ENCODE assay signal across 2 cellular contexts in genomic region chr1:87155648-87156047, GRCh38.
TF ChIP-seq lines count a peak whose summit lies in the region.

No MANE protein-coding gene starts in this region.

TF ChIP-seq in SK-N-SH, 30 proteins besides CTCF, POLR2A, EP300 and RAD21 (continued from another document):
- TF ChIP-seq REST (IDR thresholded peaks at IDR 0.05; ENCODE audit: low read depth, low read length) (no peak), SIN3A (IDR thresholded peaks at IDR 0.05; ENCODE audit: borderline replicate concordance, low read depth, low read length) (no peak), PBX3 (IDR thresholded peaks at IDR 0.05) (no peak), USF1 (IDR thresholded peaks at IDR 0.05; ENCODE audit: borderline replicate concordance, low read depth) (no peak), ELF1 (IDR thresholded peaks at IDR 0.05) (no peak), CHD2 (IDR thresholded peaks at IDR 0.05; ENCODE audit: low read length, partially characterized antibody) (no peak), RFX5 (IDR thresholded peaks at IDR 0.05; ENCODE audit: low read length) (no peak), TEAD4 (IDR thresholded peaks at IDR 0.05; ENCODE audit: borderline replicate concordance, insufficient read depth) (no peak), EZH2phosphoT487 (IDR thresholded peaks at IDR 0.05; ENCODE audit: borderline replicate concordance, low read depth) (no peak), GABPA (IDR thresholded peaks at IDR 0.05; ENCODE audit: low read depth) (no peak), IRF3 (IDR thresholded peaks at IDR 0.05; ENCODE audit: low read depth, low read length) (no peak), TAF1 (IDR thresholded peaks at IDR 0.05; ENCODE audit: borderline replicate concordance, low read depth, low read length) (no peak), RCOR1 (IDR thresholded peaks at IDR 0.05; ENCODE audit: low read length) (no peak), YY1 (IDR thresholded peaks at IDR 0.05; ENCODE audit: low read depth) (no peak), FOXJ3 (CRISPR knock-in tag; IDR thresholded peaks at IDR 0.05) (no peak)

TF ChIP-seq in SK-N-SH treated with all-trans-retinoic acid at 6 μM for 48 hours, 23 proteins besides CTCF, POLR2A, EP300 and RAD21 (continued from another document):
- TF ChIP-seq CREB5 (CRISPR knock-in tag; IDR thresholded peaks at IDR 0.05; ENCODE audit: low read depth) (no peak), PPARA (CRISPR knock-in tag; IDR thresholded peaks at IDR 0.05; ENCODE audit: borderline replicate concordance) (no peak)
